In genomic region chr2:8543412-8544167, GRCh38 we compare ENCODE assay signal across 2 cellular contexts.
TF ChIP-seq lines count a peak whose summit lies in the region.

No MANE protein-coding gene starts in this region.

TF ChIP-seq in liver, 16 proteins besides CTCF, POLR2A, EP300 and RAD21 (continued from another document):
- TF ChIP-seq ATF3 (IDR thresholded peaks at IDR 0.05) (no peak), JUND (IDR thresholded peaks at IDR 0.05) (no peak), HNF4A (conservative IDR thresholded peaks at IDR 0.05) (no peak), YY1 (IDR thresholded peaks at IDR 0.05) (no peak), FOXA1 (IDR thresholded peaks at IDR 0.05) (no peak), NR2F2 (IDR thresholded peaks at IDR 0.05) (peak; percentile 65), REST (IDR thresholded peaks at IDR 0.05) (no peak), EGR1 (IDR thresholded peaks at IDR 0.05; ENCODE audit: low read depth in 2 of 2) (no peak), GABPA (IDR thresholded peaks at IDR 0.05 in 1 of 2, conservative IDR thresholded peaks at IDR 0.05 in 1 of 2) (no peak), TAF1 (conservative IDR thresholded peaks at IDR 0.05) (no peak)

TF ChIP-seq in HepG2, 621 proteins besides CTCF, POLR2A, EP300 and RAD21 (continued from another document):
- no peak for TF ChIP-seq AHDC1 (CRISPR knock-in tag; IDR thresholded peaks at IDR 0.05; ENCODE audit: borderline replicate concordance)
- TF ChIP-seq FOXA1 (IDR thresholded peaks at IDR 0.05) = no peak
- no peak for TF ChIP-seq FOXA1 (CRISPR knock-in tag; IDR thresholded peaks at IDR 0.05)
- TF ChIP-seq BHLHE40 (IDR thresholded peaks at IDR 0.05; ENCODE audit: low read length) = no peak
- TF ChIP-seq SRF (IDR thresholded peaks at IDR 0.05; ENCODE audit: low read depth, low read length) = no peak
- TF ChIP-seq ZFP1 (CRISPR knock-in tag; IDR thresholded peaks at IDR 0.05) = no peak
- no peak for TF ChIP-seq SP2 (CRISPR knock-in tag; IDR thresholded peaks at IDR 0.05)
- no peak for TF ChIP-seq ZNF567 (CRISPR knock-in tag; IDR thresholded peaks at IDR 0.05; ENCODE audit: borderline replicate concordance)
- no peak for TF ChIP-seq ZBTB39 (CRISPR knock-in tag; IDR thresholded peaks at IDR 0.05)
- no peak for TF ChIP-seq EZH2 (conservative IDR thresholded peaks at IDR 0.05; ENCODE audit: low read depth, low read length)
- TF ChIP-seq, protein P1, sequence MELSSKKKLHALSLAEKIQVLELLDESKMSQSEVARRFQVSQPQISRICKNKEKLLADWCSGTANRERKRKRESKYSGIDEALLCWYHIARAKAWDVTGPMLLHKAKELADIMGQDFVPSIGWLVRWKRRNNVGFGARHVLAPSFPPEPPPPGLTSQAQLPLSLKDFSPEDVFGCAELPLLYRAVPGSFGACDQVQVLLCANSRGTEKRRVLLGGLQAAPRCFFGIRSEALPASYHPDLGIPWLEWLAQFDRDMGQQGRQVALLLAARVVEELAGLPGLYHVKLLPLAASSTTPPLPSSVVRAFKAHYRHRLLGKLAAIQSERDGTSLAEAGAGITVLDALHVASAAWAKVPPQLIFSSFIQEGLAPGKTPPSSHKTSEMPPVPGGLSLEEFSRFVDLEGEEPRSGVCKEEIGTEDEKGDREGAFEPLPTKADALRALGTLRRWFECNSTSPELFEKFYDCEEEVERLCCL (CRISPR knock-in tag; IDR thresholded peaks at IDR 0.05; ENCODE audit: borderline replicate concordance) = no peak
- TF ChIP-seq, protein P2, sequence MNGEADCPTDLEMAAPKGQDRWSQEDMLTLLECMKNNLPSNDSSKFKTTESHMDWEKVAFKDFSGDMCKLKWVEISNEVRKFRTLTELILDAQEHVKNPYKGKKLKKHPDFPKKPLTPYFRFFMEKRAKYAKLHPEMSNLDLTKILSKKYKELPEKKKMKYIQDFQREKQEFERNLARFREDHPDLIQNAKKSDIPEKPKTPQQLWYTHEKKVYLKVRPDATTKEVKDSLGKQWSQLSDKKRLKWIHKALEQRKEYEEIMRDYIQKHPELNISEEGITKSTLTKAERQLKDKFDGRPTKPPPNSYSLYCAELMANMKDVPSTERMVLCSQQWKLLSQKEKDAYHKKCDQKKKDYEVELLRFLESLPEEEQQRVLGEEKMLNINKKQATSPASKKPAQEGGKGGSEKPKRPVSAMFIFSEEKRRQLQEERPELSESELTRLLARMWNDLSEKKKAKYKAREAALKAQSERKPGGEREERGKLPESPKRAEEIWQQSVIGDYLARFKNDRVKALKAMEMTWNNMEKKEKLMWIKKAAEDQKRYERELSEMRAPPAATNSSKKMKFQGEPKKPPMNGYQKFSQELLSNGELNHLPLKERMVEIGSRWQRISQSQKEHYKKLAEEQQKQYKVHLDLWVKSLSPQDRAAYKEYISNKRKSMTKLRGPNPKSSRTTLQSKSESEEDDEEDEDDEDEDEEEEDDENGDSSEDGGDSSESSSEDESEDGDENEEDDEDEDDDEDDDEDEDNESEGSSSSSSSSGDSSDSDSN (CRISPR knock-in tag; IDR thresholded peaks at IDR 0.05) = no peak
- no peak for TF ChIP-seq ZNF251 (CRISPR knock-in tag; IDR thresholded peaks at IDR 0.05)
- TF ChIP-seq ZSCAN29 (CRISPR knock-in tag; conservative IDR thresholded peaks at IDR 0.05) = no peak
- TF ChIP-seq, protein P3, sequence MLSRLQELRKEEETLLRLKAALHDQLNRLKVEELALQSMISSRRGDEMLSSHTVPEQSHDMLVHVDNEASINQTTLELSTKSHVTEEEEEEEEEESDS (CRISPR knock-in tag; IDR thresholded peaks at IDR 0.05; ENCODE audit: borderline replicate concordance) = no peak
- no peak for TF ChIP-seq ZNF644 (CRISPR knock-in tag; IDR thresholded peaks at IDR 0.05; ENCODE audit: low read depth)
